In the genomic region with DNA sequence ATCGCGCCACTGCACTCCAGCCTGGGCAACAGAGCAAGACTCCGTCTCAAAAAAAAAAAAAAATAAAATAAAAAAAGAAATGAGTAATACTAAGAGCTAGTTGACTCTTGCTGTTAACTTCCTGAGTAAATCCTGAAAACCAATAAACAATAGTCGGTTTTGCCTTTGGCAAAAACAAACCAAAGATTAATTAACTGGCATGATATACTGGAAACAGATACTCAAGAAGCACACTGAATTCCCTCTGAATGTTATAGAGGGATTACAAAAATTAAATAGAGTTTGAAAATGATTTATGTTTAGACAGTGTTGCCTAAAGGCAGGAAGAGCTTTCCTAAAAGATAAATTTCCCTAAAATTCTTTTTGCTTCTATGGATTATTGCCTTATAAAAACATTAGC, we compare ENCODE assay signal across 20 cellular contexts.
"Had no signal": no experiment of that assay in that cellular context is flagged by ENCODE, and none has a peak within 500 bp of the region (broad histone marks: within the 10 kb centered on the region; RNA-seq: fewer than 3 reads in every experiment).

No MANE protein-coding gene starts in this region.

- H3K9me3 ChIP-seq: gastrocnemius medialis, lower lobe of right lung, right lobe of liver, thoracic aorta, tibial nerve had no signal

- FAIRE-seq: endometrium, keratinocyte, small intestine, urothelium cell line had no signal

- H3K9ac ChIP-seq: neural progenitor cell, parathyroid adenoma had no signal

- H3K27ac ChIP-seq: gastrocnemius medialis, lower lobe of right lung, neural progenitor cell, parathyroid adenoma, right lobe of liver, thoracic aorta, tibial nerve, upper lobe of left lung had no signal

- H2AFZ ChIP-seq: neural progenitor cell, parathyroid adenoma had no signal

- H3K36me3 ChIP-seq: gastrocnemius medialis, lower lobe of right lung, neural progenitor cell, right lobe of liver, thoracic aorta, tibial nerve, upper lobe of left lung had no signal

- H3K27me3 ChIP-seq: gastrocnemius medialis, neural progenitor cell, right lobe of liver, tibial nerve, upper lobe of left lung had no signal

- H3K4me2 ChIP-seq: neural progenitor cell had no signal

- H3K4me1 ChIP-seq: gastrocnemius medialis, lower lobe of right lung, neural progenitor cell, parathyroid adenoma, right lobe of liver, tibial nerve, upper lobe of left lung had no signal

- ATAC-seq: effector memory CD8-positive, alpha-beta T cell; gastrocnemius medialis; left ventricle myocardium superior; lower lobe of right lung; naive thymus-derived CD4-positive, alpha-beta T cell; right lobe of liver; stimulated activated naive B cell treated with anti-CD40 and anti-IgM and Interleukin-4, amounts not matched to agents 10 μg/mL and 1 μg/mL and 100 μg/mL, for 72 hours had no signal

- DNase-seq: cortex of kidney; effector memory CD8-positive, alpha-beta T cell; gastrocnemius medialis; head of caudate nucleus; left ventricle myocardium superior; lower lobe of right lung; naive thymus-derived CD4-positive, alpha-beta T cell; right lobe of liver; small intestine; stimulated activated CD4-positive, alpha-beta T cell treated with anti-CD3 and anti-CD28 coated beads, Interleukin-15, amount 100 ng/mL, for 24 hours; stimulated activated CD4-positive, alpha-beta T cell treated with anti-CD3 and anti-CD28 coated beads, Interleukin-2, amount 100 ng/mL, for 48 hours; stimulated activated naive B cell treated with anti-CD40 and anti-IgM and Interleukin-4, amounts not matched to agents 10 μg/mL and 1 μg/mL and 100 μg/mL, for 72 hours had no signal

- H3K4me3 ChIP-seq: gastrocnemius medialis, lower lobe of right lung, neural progenitor cell, right lobe of liver, thoracic aorta, tibial nerve, upper lobe of left lung had no signal

- H3K79me2 ChIP-seq: parathyroid adenoma had no signal
